In genomic region chr1:6033986-6034749, GRCh38 we compare ENCODE assay signal across 8 cellular contexts. TPM values are rescaled to one million over a fixed set of nuclear protein-coding genes. Genes with fewer than 3 reads are reported as not detected.
DNase-seq lines count a peak whose midpoint lies in the region; ATAC-seq lines count a peak whose summit lies in the region.

No MANE protein-coding gene starts in this region.

- no peaks in the 10 kb centered on the region for H3K27me3 Mint-ChIP-seq in activated naive CD4-positive, alpha-beta T cell treated with anti-CD3 and anti-CD28 coated beads for 36 hours (ENCODE audit: low read depth)

- peaks cover 37% of the 10 kb centered on the region for H3K36me3 Mint-ChIP-seq in activated naive CD4-positive, alpha-beta T cell treated with anti-CD3 and anti-CD28 coated beads for 36 hours (ENCODE audit: low read depth)

- no peak overlapping the region for H3K27ac Mint-ChIP-seq in activated naive CD4-positive, alpha-beta T cell treated with anti-CD3 and anti-CD28 coated beads for 36 hours

- CTCF ChIA-PET in activated naive CD4-positive, alpha-beta T cell treated with anti-CD3 and anti-CD28 coated beads for 36 hours (lab: Charles Lee): interaction anchor here (1.5 to 1.6 kb wide), 2 partner anchors 10 to 16 kb away, joined by 3 to 4 read pairs; no protein-coding TSS in a partner anchor

- intact Hi-C loops in activated naive CD4-positive, alpha-beta T cell treated with anti-CD3 and anti-CD28 coated beads for 36 hours (cut with micrococcal nuclease): no loop called here
- intact Hi-C loops in Right ventricle myocardium superior (cut with DNase I): no loop called here

- ATAC-seq in Right ventricle myocardium superior (ENCODE audit: poor library complexity) (peak; percentile 77), HG02973 (IDR thresholded peaks at IDR 0.05; ENCODE audit: unreplicated experiment) (no peak), GM19455 (IDR thresholded peaks at IDR 0.05; ENCODE audit: unreplicated experiment) (no peak)

- peaks cover 67% of the 10 kb centered on the region for H3K4me1 Mint-ChIP-seq in activated naive CD4-positive, alpha-beta T cell treated with anti-CD3 and anti-CD28 coated beads for 36 hours (ENCODE audit: low read depth)

- H3K9me3 Mint-ChIP-seq in activated naive CD4-positive, alpha-beta T cell treated with anti-CD3 and anti-CD28 coated beads for 36 hours: no peaks in the 10 kb centered on the region

- no peak overlapping the region for H3K4me3 Mint-ChIP-seq in activated naive CD4-positive, alpha-beta T cell treated with anti-CD3 and anti-CD28 coated beads for 36 hours

- DNase-seq in GM03348 (ENCODE audit: low spot score) (peak; percentile 82), NCI-H510A (lab: John Stamatoyannopoulos, UW) (peak; percentile 82), Right ventricle myocardium superior (peak; percentile 72), pons (ENCODE audit: low spot score) (peak; percentile 20), dedifferentiated amniotic fluid mesenchymal stem cell (ENCODE audit: extremely low spot score) (no peak)
- peak; percentile 36 for DNase-seq in activated naive CD4-positive, alpha-beta T cell treated with anti-CD3 and anti-CD28 coated beads for 36 hours

RNA-seq across cellular contexts. Expression of gene KCNAB2, which starts 11.5 kb away (rescaled TPM):
- total RNA-seq in activated naive CD4-positive, alpha-beta T cell treated with anti-CD3 and anti-CD28 coated beads for 36 hours: 100 to 1,000 TPM; 164 to 166 TPM
- total RNA-seq in Right ventricle myocardium superior: 21.2 TPM

RNA-seq across cellular contexts. Expression of gene NPHP4, which starts 41.9 kb away (rescaled TPM):
- total RNA-seq in activated naive CD4-positive, alpha-beta T cell treated with anti-CD3 and anti-CD28 coated beads for 36 hours: 10 to 100 TPM; 10.7 to 11.2 TPM
- 4.3 TPM for total RNA-seq in Right ventricle myocardium superior
